ENCODE assay signal across 13 cellular contexts in genomic region chr19:35048911-35049411, GRCh38. TPM values are rescaled to one million over a fixed set of nuclear protein-coding genes. Genes with fewer than 3 reads are reported as not detected.
A peak's percentile ranks its signal among the peaks of the same experiment; 100 is the strongest.
DNase-seq lines count a peak whose midpoint lies in the region; ATAC-seq and TF ChIP-seq lines count a peak whose summit lies in the region.
"Had no signal": no experiment of that assay in that cellular context is flagged by ENCODE, and none has a peak within 500 bp of the region (broad histone marks: within the 10 kb centered on the region; RNA-seq: fewer than 3 reads in every experiment).

No MANE protein-coding gene starts in this region.

- 37 to 38% methylated on average over 12 of the region's 12 CpGs for WGBS in heart right ventricle, 2 donors

- peak overlapping the region in 9 of 10 donors; percentile 44 to 81 (median 68) for H3K27ac ChIP-seq in heart right ventricle

- no peak overlapping the region for H3K4me3 ChIP-seq in heart right ventricle

- no peaks in the 10 kb centered on the region for H3K36me3 ChIP-seq in heart right ventricle

- DNase-seq in DMS 273 treated with DMSO at 0.1 percent for 48 hours (lab: John Stamatoyannopoulos, UW) (peak; percentile 25), NCI-H69 (lab: John Stamatoyannopoulos, UW) (peak; percentile 95), heart right ventricle (peak; percentile 54 to 70), posterior cingulate gyrus (peak; percentile 68 to 97 (median 80)), NCI-H226 (no peak)
- DNase-seq: CD4-positive, CD25-positive, alpha-beta regulatory T cell; cortex of kidney; islet precursor cell; NCI-H187; T-helper 9 cell had no signal

- H3K9me3 ChIP-seq in heart right ventricle: no peaks in the 10 kb centered on the region

- H3K4me1 ChIP-seq in heart right ventricle: peaks cover 0 to 24% (median 9%) of the 10 kb centered on the region in 9 donors

- intact Hi-C loops in heart right ventricle (cut with DNase I) (loop anchor here in 1 of 10 donors (5.0 kb wide), 1 partner anchor 38 kb away; no protein-coding TSS in a partner anchor), posterior cingulate gyrus (cut with DNase I) (loop anchor here (10.0 kb wide), 1 partner anchor 46 kb away; no protein-coding TSS in a partner anchor)

- H3K27me3 ChIP-seq in heart right ventricle: no peaks in the 10 kb centered on the region

- TF ChIP-seq CTCF in heart right ventricle (IDR thresholded peaks at IDR 0.05): no peak

- ATAC-seq in heart right ventricle (peak; percentile 32 to 94 (median 87)), HG02840 (IDR thresholded peaks at IDR 0.05; ENCODE audit: low FRiP score, unreplicated experiment) (no peak), GM21367 (IDR thresholded peaks at IDR 0.05; ENCODE audit: unreplicated experiment) (no peak), HG03039 (IDR thresholded peaks at IDR 0.05; ENCODE audit: unreplicated experiment) (no peak)

RNA-seq across cellular contexts. Expression of gene HPN, which starts 7.4 kb away (rescaled TPM):
- total RNA-seq in heart right ventricle: 10 to 100 TPM in 1 of 10 donors, 1 to 10 TPM in 9; 2.8 to 13.1 (median 4.8) TPM
- 1 to 10 TPM; 1.4 to 3.5 TPM for polyA plus RNA-seq in heart right ventricle
- total RNA-seq: CD4-positive, CD25-positive, alpha-beta regulatory T cell had no signal

RNA-seq across cellular contexts. Expression of gene SCN1B, which starts 18.7 kb away (rescaled TPM):
- total RNA-seq in heart right ventricle: 10 to 100 TPM; 33.1 to 70.5 (median 41.5) TPM
- 10 to 100 TPM; 24.5 to 60.5 TPM for polyA plus RNA-seq in heart right ventricle

RNA-seq across cellular contexts. Expression of gene GRAMD1A, which starts 48.8 kb away (rescaled TPM):
- 10 to 100 TPM; 19.5 to 49.4 (median 30.3) TPM for total RNA-seq in heart right ventricle
- polyA plus RNA-seq in heart right ventricle: 10 to 100 TPM; 38.7 to 40.9 TPM

Comparison
In these comparisons a context has a peak if more than half of its experiments do, and no peak if none do; other contexts are left out.
1. ATAC-seq: peak in heart right ventricle (8 of 8); none in HG02840 (single experiment), GM21367 (single experiment) and HG03039 (single experiment).